Comparison of ENCODE assay signal across 8 cellular contexts in the genomic region with DNA sequence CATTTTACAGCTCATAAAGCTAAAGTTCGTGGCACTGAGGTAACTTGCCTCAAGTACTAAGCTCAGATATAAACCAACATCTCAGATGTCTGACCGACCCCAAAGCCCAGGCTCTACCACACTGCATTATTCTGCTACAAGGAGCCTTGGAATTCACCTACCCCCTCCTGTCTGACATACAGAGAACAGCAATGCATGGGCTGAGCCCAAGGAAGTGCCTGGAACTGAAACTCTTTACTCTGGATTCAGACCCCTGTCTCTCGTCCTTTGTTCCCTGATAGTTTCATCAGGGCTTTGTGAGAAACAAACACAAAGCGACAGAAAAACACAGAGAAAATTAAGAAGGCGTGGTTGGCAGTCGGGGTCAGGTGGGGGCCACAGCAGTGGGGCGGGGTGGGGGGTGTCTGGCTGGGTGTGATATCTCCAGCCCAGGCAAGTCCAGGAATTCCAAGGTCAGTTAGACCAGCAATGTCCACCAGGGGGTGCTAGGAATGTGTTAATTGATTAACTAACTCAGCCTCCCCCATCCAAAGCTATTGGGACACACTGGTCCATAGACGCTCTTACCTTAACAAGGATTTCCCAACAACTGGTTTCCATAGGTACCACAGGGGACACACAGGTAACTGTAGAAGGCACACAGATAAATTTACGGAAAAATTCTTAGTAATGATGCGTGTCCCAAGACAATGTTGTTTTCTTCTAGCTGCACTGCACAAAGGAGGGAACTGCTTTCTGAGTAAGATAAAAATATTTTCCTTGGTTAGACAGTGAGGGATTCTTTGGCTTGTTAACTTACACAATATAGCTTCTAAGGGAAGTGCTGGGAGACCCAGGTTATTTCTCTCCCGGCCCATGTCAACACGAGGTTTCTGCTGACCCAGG. TPM values are rescaled to one million over a fixed set of nuclear protein-coding genes. Genes with fewer than 3 reads are reported as not detected.
DNase-seq lines count a peak whose midpoint lies in the region; ATAC-seq and TF ChIP-seq lines count a peak whose summit lies in the region.

No MANE protein-coding gene starts in this region.

- no peak overlapping the region for H2BK5ac ChIP-seq in trophoblast cell (ENCODE audit: low read depth, low read length, poor library complexity)

- peaks cover 2% of the 10 kb centered on the region for H3K9me3 ChIP-seq in trophoblast cell (ENCODE audit: insufficient read depth, low read depth, low read length)

- DNase-seq in NCI-H2227 (lab: John Stamatoyannopoulos, UW; ENCODE audit: unreplicated experiment) (peak; percentile 53), NCI-H2227 treated with DMSO at 0.1 percent for 48 hours (lab: John Stamatoyannopoulos, UW) (no peak), NCI-H1105 treated with DMSO at 0.1 percent for 48 hours (lab: John Stamatoyannopoulos, UW) (peak; percentile 25), foreskin fibroblast (peak; percentile 53 to 81), trophoblast cell (peak; percentile 68 to 89), occipital lobe (lab: John Stamatoyannopoulos, UW) (no peak)
- peak; percentile 71 for DNase-seq in activated CD4-positive, alpha-beta T cell treated with anti-CD3 and anti-CD28 coated beads for 48 hours

- no peak overlapping the region for H2AK5ac ChIP-seq in trophoblast cell (ENCODE audit: low read length)

- H4K8ac ChIP-seq in trophoblast cell (ENCODE audit: low read depth, low read length) = no peak overlapping the region

- no peaks in the 10 kb centered on the region for H3K79me2 ChIP-seq in trophoblast cell (ENCODE audit: control insufficient read depth, insufficient read depth, low read length, poor library complexity)

- H4K91ac ChIP-seq in trophoblast cell (ENCODE audit: low read depth, low read length) = no peak overlapping the region

- WGBS in trophoblast cell (ENCODE audit: extremely low coverage, insufficient coverage, insufficient read length) = no CpG with 5 or more reads among the region's 12 CpGs

- TF ChIP-seq CTCF in foreskin fibroblast (IDR thresholded peaks at IDR 0.05; ENCODE audit: low read depth, low read length) = peak; percentile 56

- no peaks in the 10 kb centered on the region for H3K27me3 ChIP-seq in trophoblast cell (ENCODE audit: insufficient read depth, low read length)

- no peak overlapping the region for H3K4me2 ChIP-seq in trophoblast cell (ENCODE audit: low read length)

- no peak overlapping the region for H3K4ac ChIP-seq in trophoblast cell (ENCODE audit: low read depth, low read length)

- H4K12ac ChIP-seq in trophoblast cell (ENCODE audit: low read depth, low read length) = no peak overlapping the region

- ATAC-seq in GM21723 (IDR thresholded peaks at IDR 0.05; ENCODE audit: unreplicated experiment) = peak; percentile 28

- no peak overlapping the region for H2BK12ac ChIP-seq in trophoblast cell (ENCODE audit: low read length)

- H3K79me1 ChIP-seq in trophoblast cell (ENCODE audit: low read length) = no peaks in the 10 kb centered on the region

- H3K4me3 ChIP-seq in foreskin fibroblast (ENCODE audit: low read depth in 1 of 2, low read length in 2 of 2) (no peak overlapping the region), trophoblast cell (ENCODE audit: low read depth, low read length) (no peak overlapping the region)

- H3K4me1 ChIP-seq in trophoblast cell (ENCODE audit: control insufficient read depth in 1 of 2, insufficient read depth in 2 of 2, low read length in 2 of 2) = peaks cover 0 to 5% of the 10 kb centered on the region in 2 experiments

- H3K36me3 ChIP-seq in trophoblast cell (ENCODE audit: control insufficient read depth in 1 of 2, insufficient read depth in 2 of 2, low read length in 2 of 2) = no peaks in the 10 kb centered on the region

- H3K9ac ChIP-seq in trophoblast cell (ENCODE audit: low read length) = no peak overlapping the region

- H3K18ac ChIP-seq in trophoblast cell (ENCODE audit: low read length) = no peak overlapping the region

- no peak overlapping the region for H3K27ac ChIP-seq in trophoblast cell (ENCODE audit: low read depth, low read length)

- no peak overlapping the region for H3K23ac ChIP-seq in trophoblast cell (ENCODE audit: low read length)

- no peak overlapping the region for H2AFZ ChIP-seq in trophoblast cell (ENCODE audit: insufficient read depth, low read length, poor library complexity)

- no peak overlapping the region for H2BK120ac ChIP-seq in trophoblast cell (ENCODE audit: insufficient read depth, low read length, poor library complexity)

- H3K14ac ChIP-seq in trophoblast cell (ENCODE audit: low read length) = no peak overlapping the region

RNA-seq across cellular contexts. Expression of gene SSUH2, which starts 18.8 kb away (rescaled TPM):
- polyA plus RNA-seq in trophoblast cell (2013) = 0.25 and 0.30 TPM in 2 replicates
- 0.78 TPM for total RNA-seq in occipital lobe

Comparison
In these comparisons a context has a peak if more than half of its experiments do, and no peak if none do; other contexts are left out.
1. DNase-seq: peak in NCI-H2227 (single experiment), NCI-H1105 treated with DMSO at 0.1 percent for 48 hours (single experiment), activated CD4-positive, alpha-beta T cell treated with anti-CD3 and anti-CD28 coated beads for 48 hours (single experiment), foreskin fibroblast (2 of 2) and trophoblast cell (2 of 2); none in NCI-H2227 treated with DMSO at 0.1 percent for 48 hours (single experiment) and occipital lobe (single experiment).